Comparison of ENCODE assay signal across 21 cellular contexts in the genomic region with DNA sequence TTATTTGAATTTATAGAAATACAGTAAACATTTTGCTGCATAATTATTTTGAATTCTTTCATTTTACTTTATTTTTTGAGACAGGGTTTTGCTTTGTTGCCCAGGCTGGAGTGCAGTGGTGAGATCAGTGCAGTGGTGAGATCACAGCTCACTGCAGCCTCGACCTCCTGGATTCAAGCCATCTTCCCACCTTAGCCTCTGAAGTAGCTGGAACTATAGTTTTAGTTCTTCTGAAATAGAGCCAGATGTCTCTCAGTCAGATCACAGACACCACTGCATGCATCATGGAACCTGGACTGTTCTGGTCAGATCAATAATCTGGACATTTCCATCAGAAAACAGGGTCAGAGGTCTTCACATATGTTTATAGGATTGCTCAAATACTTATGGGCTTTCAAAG.
"Had no signal": no experiment of that assay in that cellular context is flagged by ENCODE, and none has a peak within 500 bp of the region (broad histone marks: within the 10 kb centered on the region; RNA-seq: fewer than 3 reads in every experiment).

No MANE protein-coding gene starts in this region.

- H3K27ac Mint-ChIP-seq: activated CD8-positive, alpha-beta T cell treated with anti-CD3 and anti-CD28 coated beads, Interleukin-2, amount 10 ng/mL, durations not matched to agents 7 days and 5 days; activated T-cell treated with anti-CD3 and anti-CD28 coated beads, Interleukin-2, amount 50 U/mL, for 72 hours; naive B cell had no signal

- H3K27ac ChIP-seq: breast epithelium, right atrium auricular region, suprapubic skin had no signal

- H3K36me3 ChIP-seq: breast epithelium had no signal

- H3K4me3 ChIP-seq: breast epithelium, gastrocnemius medialis, right atrium auricular region, suprapubic skin, tibial artery had no signal

- ATAC-seq: activated CD8-positive, alpha-beta T cell treated with anti-CD3 and anti-CD28 coated beads, Interleukin-2, amount 10 ng/mL, durations not matched to agents 7 days and 5 days; activated naive CD4-positive, alpha-beta T cell treated with anti-CD3 and anti-CD28 coated beads, Interleukin-2, amount 50 U/mL, for 72 hours; activated T-cell treated with anti-CD3 and anti-CD28 coated beads, Interleukin-2, amount 50 U/mL, for 72 hours; gastrocnemius medialis; left colon had no signal

- H3K27me3 Mint-ChIP-seq: naive B cell had no signal

- H3K27me3 ChIP-seq: breast epithelium, gastrocnemius medialis, right atrium auricular region, suprapubic skin, tibial artery had no signal

- H3K9me3 Mint-ChIP-seq: activated naive CD4-positive, alpha-beta T cell treated with anti-CD3 and anti-CD28 coated beads, Interleukin-2, amount 50 U/mL, for 72 hours; activated T-cell treated with anti-CD3 and anti-CD28 coated beads, Interleukin-2, amount 50 U/mL, for 72 hours; mesothelial cell of epicardium; naive B cell had no signal

- H3K4me3 Mint-ChIP-seq: activated CD8-positive, alpha-beta T cell treated with anti-CD3 and anti-CD28 coated beads, Interleukin-2, amount 10 ng/mL, durations not matched to agents 7 days and 5 days; mesothelial cell of epicardium had no signal

- H3K9me3 ChIP-seq: breast epithelium, gastrocnemius medialis, right atrium auricular region, suprapubic skin, tibial artery had no signal

- DNase-seq: activated CD4-positive, alpha-beta T cell treated with anti-CD3 and anti-CD28 coated beads, Interleukin-2, amount 50 U/mL, for 1 hour; activated CD4-positive, CD25-positive, alpha-beta regulatory T cell treated with anti-CD3 and anti-CD28 coated beads, Interleukin-2, amount 50 U/mL, for 72 hours; activated naive CD4-positive, alpha-beta T cell; activated T-cell treated with anti-CD3 and anti-CD28 coated beads for 4 hours; activated T-cell treated with anti-CD3 and anti-CD28 coated beads, Interleukin-2, amount 50 U/mL, for 72 hours; central memory CD4-positive, alpha-beta T cell; dermis blood vessel endothelial cell; effector CD4-positive, alpha-beta T cell; gastrocnemius medialis; glutamatergic neuron; left colon; naive B cell; stimulated activated naive CD4-positive, alpha-beta T cell; T-helper 2 cell; tibial artery had no signal
